ENCODE assay signal across 11 cellular contexts in genomic region chr10:20841419-20841818, GRCh38. TPM values are rescaled to one million over a fixed set of nuclear protein-coding genes. Genes with fewer than 3 reads are reported as not detected.
"Had no signal": no experiment of that assay in that cellular context is flagged by ENCODE, and none has a peak within 500 bp of the region (broad histone marks: within the 10 kb centered on the region; RNA-seq: fewer than 3 reads in every experiment).

No MANE protein-coding gene starts in this region.

- H3K27ac ChIP-seq: GM23248 had no signal

- H3K4me2 ChIP-seq: GM23338 had no signal

- H3K4me3 ChIP-seq: GM23248, GM23338, HAP-1 had no signal

- H3K9ac ChIP-seq: GM23248 had no signal

- H2AFZ ChIP-seq: GM23248, GM23338 had no signal

- H3K36me3 ChIP-seq: HAP-1 had no signal

- DNase-seq: GM23248, GOT3, H7, H9, HCEC 1CT, HFFc6 had no signal

- H3K9me3 ChIP-seq: HAP-1 had no signal

- H3K4me1 ChIP-seq: HAP-1 had no signal

- ATAC-seq: GM23338, HCT116 had no signal

- FAIRE-seq: H1, H54 had no signal

RNA-seq across cellular contexts. Expression of gene NEBL, which starts 55.7 kb away (rescaled TPM):
- total RNA-seq: GM23248, HFFc6 had no signal
- polyA plus RNA-seq: GM23248 had no signal
